In the genomic region with DNA sequence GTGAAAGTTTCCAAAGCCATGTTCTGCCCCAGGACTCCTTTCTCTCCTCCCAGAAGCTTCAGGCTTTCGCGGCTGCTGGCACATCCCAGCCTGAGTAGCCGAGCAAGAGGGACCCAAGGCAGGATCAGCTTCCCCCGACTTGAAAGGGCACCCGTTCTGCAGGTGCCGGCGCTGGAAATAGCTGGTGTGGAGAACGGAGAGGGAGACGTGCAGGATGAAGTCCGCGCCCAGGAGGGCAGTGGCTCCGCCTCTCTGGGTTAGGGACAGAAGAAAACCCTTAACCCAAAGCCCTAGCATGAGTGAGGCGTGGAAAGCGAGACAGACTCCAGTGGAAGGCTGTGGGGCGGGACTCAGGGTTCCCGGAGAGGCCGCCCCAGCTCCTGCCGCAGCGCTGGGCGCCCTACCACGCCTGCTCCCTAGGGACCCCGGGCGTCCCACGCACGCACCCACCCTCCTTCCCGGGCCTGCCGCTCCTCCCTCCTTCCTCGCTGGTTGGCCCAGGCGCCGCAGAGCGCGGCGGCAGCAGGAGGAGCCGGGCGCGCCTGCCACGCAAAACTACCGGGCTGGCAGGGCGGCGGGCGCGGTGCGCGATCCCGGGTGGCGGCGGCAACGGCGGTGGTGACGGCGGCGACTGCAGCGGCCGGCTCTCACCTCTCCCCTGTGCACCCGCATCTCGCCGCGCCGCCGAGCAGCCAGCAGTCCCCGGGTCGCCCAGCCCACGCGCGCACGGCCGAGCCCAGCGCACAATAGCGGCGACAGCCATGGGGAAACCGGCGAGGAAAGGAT, we compare ENCODE assay signal across 2 cellular contexts.
TF ChIP-seq lines count a peak whose summit lies in the region.

TSS of gene SLC1A1 (plus strand) at position 550 of the 786 bp plus-strand sequence. CDS start at position 762, 212 bp downstream.

TF ChIP-seq in GM23338, 12 proteins besides CTCF, POLR2A, EP300 and RAD21:
- TF ChIP-seq EZH2phosphoT487 (IDR thresholded peaks at IDR 0.05; ENCODE audit: unreplicated experiment) (peak; percentile 46), STAT1 (IDR thresholded peaks at IDR 0.05; ENCODE audit: unreplicated experiment) (no peak), EZH2 (IDR thresholded peaks at IDR 0.05; ENCODE audit: low read depth, unreplicated experiment) (peak; percentile 45), POLR2AphosphoS5 (IDR thresholded peaks at IDR 0.05; ENCODE audit: low read depth) (peak; percentile 44; the same call in 1 of the 2 replicates)

TF ChIP-seq in H1, 55 proteins besides CTCF, POLR2A, EP300 and RAD21:
- no peak for TF ChIP-seq CHD1 (IDR thresholded peaks at IDR 0.05; ENCODE audit: low read depth, low read length)
- TF ChIP-seq SP1 (IDR thresholded peaks at IDR 0.05; ENCODE audit: low read depth, low read length), result no peak
- TF ChIP-seq BRCA1 (IDR thresholded peaks at IDR 0.05; ENCODE audit: low read depth, low read length), result no peak
- no peak for TF ChIP-seq GABPA (IDR thresholded peaks at IDR 0.05; ENCODE audit: borderline replicate concordance, insufficient read depth, low read length)
- no peak for TF ChIP-seq USF2 (IDR thresholded peaks at IDR 0.05; ENCODE audit: low read length)
- TF ChIP-seq TEAD4 (IDR thresholded peaks at IDR 0.05; ENCODE audit: low read depth, low read length), result no peak
- no peak for TF ChIP-seq RXRA (IDR thresholded peaks at IDR 0.05; ENCODE audit: insufficient read depth, low read depth, low read length)
- no peak for TF ChIP-seq FOSL1 (IDR thresholded peaks at IDR 0.05; ENCODE audit: insufficient read depth, low read depth, low read length)
- TF ChIP-seq RBBP5 (IDR thresholded peaks at IDR 0.05; ENCODE audit: borderline replicate concordance, low read depth, low read length), result peak; percentile 55; the same call in 1 of the 2 replicates
- TF ChIP-seq CEBPB (IDR thresholded peaks at IDR 0.05; ENCODE audit: low read depth, low read length), result no peak
- TF ChIP-seq YY1 (IDR thresholded peaks at IDR 0.05; ENCODE audit: low read depth, low read length), result no peak
- no peak for TF ChIP-seq CHD7 (IDR thresholded peaks at IDR 0.05; ENCODE audit: insufficient replicate concordance, low read length)
- no peak for TF ChIP-seq SP2 (IDR thresholded peaks at IDR 0.05; ENCODE audit: low read length)
- TF ChIP-seq EGR1 (IDR thresholded peaks at IDR 0.05; ENCODE audit: borderline replicate concordance, low read depth, low read length), result no peak
- no peak for TF ChIP-seq MAX (IDR thresholded peaks at IDR 0.05)
- no peak for TF ChIP-seq ASH2L (IDR thresholded peaks at IDR 0.05; ENCODE audit: low read length)
- no peak for TF ChIP-seq SRF (IDR thresholded peaks at IDR 0.05; ENCODE audit: low read depth, low read length)
- no peak for TF ChIP-seq CTBP2 (IDR thresholded peaks at IDR 0.05; ENCODE audit: borderline replicate concordance, insufficient read depth, insufficient read length, low read length)
- no peak for TF ChIP-seq SIX5 (IDR thresholded peaks at IDR 0.05; ENCODE audit: low read depth, low read length)
- TF ChIP-seq ZNF274 (IDR thresholded peaks at IDR 0.05; ENCODE audit: borderline replicate concordance, extremely low read depth, low read length), result no peak
- no peak for TF ChIP-seq PHF8 (conservative IDR thresholded peaks at IDR 0.05; ENCODE audit: low read depth, low read length)
- peak; percentile 16; the same call in 1 of the 2 replicates for TF ChIP-seq TAF1 (IDR thresholded peaks at IDR 0.05; ENCODE audit: low read depth, low read length)
- TF ChIP-seq SUZ12 (IDR thresholded peaks at IDR 0.05; ENCODE audit: low read length), result peak; percentile 50; the same call in 1 of the 2 replicates
- TF ChIP-seq HDAC6 (IDR thresholded peaks at IDR 0.05; ENCODE audit: low read depth, low read length), result no peak
- no peak for TF ChIP-seq KDM5A (IDR thresholded peaks at IDR 0.05; ENCODE audit: low read length)
- TF ChIP-seq NRF1 (IDR thresholded peaks at IDR 0.05; ENCODE audit: low read depth, low read length), result no peak
- TF ChIP-seq JUND (IDR thresholded peaks at IDR 0.05; ENCODE audit: low read length), result no peak
- TF ChIP-seq SAP30 (IDR thresholded peaks at IDR 0.05; ENCODE audit: insufficient read depth, insufficient replicate concordance, low read length), result no peak
- no peak for TF ChIP-seq BCL11A (IDR thresholded peaks at IDR 0.05; ENCODE audit: low read depth in 2 of 2, low read length in 2 of 2)
- TF ChIP-seq BACH1 (IDR thresholded peaks at IDR 0.05; ENCODE audit: low read length), result no peak; the same call in 1 of the 2 replicates
- TF ChIP-seq, protein P1, sequence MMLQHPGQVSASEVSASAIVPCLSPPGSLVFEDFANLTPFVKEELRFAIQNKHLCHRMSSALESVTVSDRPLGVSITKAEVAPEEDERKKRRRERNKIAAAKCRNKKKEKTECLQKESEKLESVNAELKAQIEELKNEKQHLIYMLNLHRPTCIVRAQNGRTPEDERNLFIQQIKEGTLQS (IDR thresholded peaks at IDR 0.05; ENCODE audit: insufficient read depth, low read depth, low read length), result no peak
- TF ChIP-seq SIRT6 (IDR thresholded peaks at IDR 0.05; ENCODE audit: low read length), result no peak
- TF ChIP-seq EZH2 (IDR thresholded peaks at IDR 0.05; ENCODE audit: low read depth, low read length, severe bottlenecking), result peak; percentile 61
- TF ChIP-seq CREB1 (IDR thresholded peaks at IDR 0.05), result no peak
- TF ChIP-seq HDAC2 (IDR thresholded peaks at IDR 0.05; ENCODE audit: borderline replicate concordance in 1 of 2, low read depth in 2 of 2, low read length in 2 of 2), result no peak
- TF ChIP-seq CHD2 (IDR thresholded peaks at IDR 0.05; ENCODE audit: low read length), result no peak
- 0 out of 2 replicates have a peak, but pooled peaks have one; percentile 15 for TF ChIP-seq TBP (IDR thresholded peaks at IDR 0.05; ENCODE audit: low read depth, low read length)
- TF ChIP-seq, protein P2, sequence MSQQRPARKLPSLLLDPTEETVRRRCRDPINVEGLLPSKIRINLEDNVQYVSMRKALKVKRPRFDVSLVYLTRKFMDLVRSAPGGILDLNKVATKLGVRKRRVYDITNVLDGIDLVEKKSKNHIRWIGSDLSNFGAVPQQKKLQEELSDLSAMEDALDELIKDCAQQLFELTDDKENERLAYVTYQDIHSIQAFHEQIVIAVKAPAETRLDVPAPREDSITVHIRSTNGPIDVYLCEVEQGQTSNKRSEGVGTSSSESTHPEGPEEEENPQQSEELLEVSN (IDR thresholded peaks at IDR 0.05), result no peak
- TF ChIP-seq KDM1A (IDR thresholded peaks at IDR 0.05; ENCODE audit: borderline replicate concordance, low read length), result no peak
- peak; percentile 43 for TF ChIP-seq KDM4A (IDR thresholded peaks at IDR 0.05; ENCODE audit: low read depth, low read length, severe bottlenecking)
- TF ChIP-seq SIN3A (conservative IDR thresholded peaks at IDR 0.05 in 1 of 2, IDR thresholded peaks at IDR 0.05 in 1 of 2; ENCODE audit: low read depth in 1 of 2, low read length in 2 of 2), result no peak
- no peak for TF ChIP-seq SP4 (IDR thresholded peaks at IDR 0.05; ENCODE audit: low read length)
- TF ChIP-seq RFX5 (IDR thresholded peaks at IDR 0.05; ENCODE audit: borderline replicate concordance, low read depth, low read length), result no peak
- no peak for TF ChIP-seq NANOG (IDR thresholded peaks at IDR 0.05; ENCODE audit: insufficient read depth, low read depth, low read length, poor library complexity, severe bottlenecking)
- no peak for TF ChIP-seq CBX8 (IDR thresholded peaks at IDR 0.05; ENCODE audit: borderline replicate concordance, low read depth, low read length)
- TF ChIP-seq MAFK (IDR thresholded peaks at IDR 0.05; ENCODE audit: low read depth, low read length), result no peak
- no peak for TF ChIP-seq POU5F1 (IDR thresholded peaks at IDR 0.05; ENCODE audit: low read depth, low read length)
